Comparison of ENCODE assay signal across 8 cellular contexts in the genomic region with DNA sequence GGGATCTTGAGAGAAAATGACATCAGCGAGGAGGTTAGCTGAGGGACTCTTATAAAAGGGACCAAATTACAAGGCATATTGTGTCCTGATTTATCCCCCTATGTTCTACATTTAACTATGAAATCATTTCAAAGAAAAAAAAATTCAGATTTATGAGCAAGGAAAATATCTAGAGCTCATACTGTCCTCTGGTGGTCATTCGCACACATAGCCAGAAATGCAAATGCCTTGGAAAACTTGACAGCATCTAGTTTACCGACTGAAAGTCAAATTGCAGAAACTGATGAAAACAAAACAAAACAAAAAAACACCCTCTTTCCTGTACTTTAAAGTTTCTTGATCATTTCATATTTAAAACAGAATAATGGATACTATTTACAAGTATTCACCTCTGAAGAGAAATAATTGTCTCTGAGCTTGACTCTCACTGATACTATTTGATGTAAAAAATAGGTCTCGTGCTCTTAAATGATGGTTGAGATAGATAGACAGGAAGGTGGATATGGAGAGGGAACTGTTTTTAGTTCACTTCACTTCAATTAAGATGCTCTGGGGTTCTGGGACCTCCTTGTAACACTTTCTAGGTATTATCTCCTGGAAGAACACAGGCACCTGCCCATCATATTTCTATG.
DNase-seq lines count a peak whose midpoint lies in the region; ATAC-seq and TF ChIP-seq lines count a peak whose summit lies in the region.

No MANE protein-coding gene starts in this region.

- no peak overlapping the region for H3K27ac ChIP-seq in HCT116 (ENCODE audit: low read depth, low read length)

- H3K4me3 Mint-ChIP-seq in activated naive CD4-positive, alpha-beta T cell treated with anti-CD3 and anti-CD28 coated beads for 36 hours, result no peak overlapping the region

- no peaks in the 10 kb centered on the region for H4K20me1 ChIP-seq in HCT116 (ENCODE audit: insufficient read depth)

- H3K27ac Mint-ChIP-seq in activated naive CD4-positive, alpha-beta T cell treated with anti-CD3 and anti-CD28 coated beads for 36 hours, result no peak overlapping the region

- no peaks in the 10 kb centered on the region for H3K36me3 Mint-ChIP-seq in activated naive CD4-positive, alpha-beta T cell treated with anti-CD3 and anti-CD28 coated beads for 36 hours (ENCODE audit: low read depth)

- DNase-seq in AG04449 (ENCODE audit: low read depth, low spot score) (no peak), HCT116 (ENCODE audit: low read depth, low spot score) (no peak), RPMI7951 (ENCODE audit: low read depth) (peak; percentile 9), iPS-NIHi7 (ENCODE audit: extremely low spot score) (peak; percentile 46), GM13976 (ENCODE audit: low spot score) (no peak)
- no peak for DNase-seq in activated naive CD4-positive, alpha-beta T cell treated with anti-CD3 and anti-CD28 coated beads for 36 hours

- peaks cover 0 to 23% of the 10 kb centered on the region in 2 experiments; a peak in 1 of 4 replicates for H3K9me3 ChIP-seq in HCT116 (ENCODE audit: control insufficient read depth in 1 of 2, insufficient read depth in 1 of 2, low read depth in 1 of 2, low read length in 2 of 2)

- peak; percentile 38; the same call in 1 of the 2 replicates for TF ChIP-seq RAD21 in HCT116 (IDR thresholded peaks at IDR 0.05; ENCODE audit: low read depth)

- in situ Hi-C loops in GM13976 (cut with MboI; ENCODE audit: low sequenced_read_pairs, unreplicated experiment), result no loop called here

- no peaks in the 10 kb centered on the region for H3K9me2 ChIP-seq in HCT116 (ENCODE audit: insufficient read depth)

- RAD21 ChIA-PET in HCT116 (lab: Charles Lee; ENCODE audit: low non-redundant PET in 1 of 2, low total read pairs in 2 of 2, uncharacterized antibody in 2 of 2, unreplicated experiment in 2 of 2), result no interaction called here

- no peak overlapping the region for H3K9ac ChIP-seq in HCT116 (ENCODE audit: low read length)

- H3K36me3 ChIP-seq in HCT116 (ENCODE audit: control insufficient read depth in 1 of 2, insufficient read depth in 2 of 2, low read length in 2 of 2), result no peaks in the 10 kb centered on the region

- TF ChIP-seq CTCF in AG04449 (IDR thresholded peaks at IDR 0.05; ENCODE audit: insufficient read depth, low read length, missing control alignments) (peak; percentile 66), HCT116 (IDR thresholded peaks at IDR 0.05 in 2 of 3, conservative IDR thresholded peaks at IDR 0.05 in 1 of 3; ENCODE audit: borderline replicate concordance in 1 of 3, insufficient read depth in 1 of 3, low read depth in 2 of 3, low read length in 2 of 3) (peak; percentile 20 to 62 (median 51); a peak in 5 of 6 replicates), GM13976 (IDR thresholded peaks at IDR 0.05; ENCODE audit: borderline replicate concordance, control extremely low read depth, extremely low read depth, insufficient read depth, missing control alignments) (no peak)

- H3K4me3 ChIP-seq in AG04449 (ENCODE audit: low read depth, low read length) (no peak overlapping the region), HCT116 (replicated peaks in 1 of 2; ENCODE audit: low read depth in 1 of 2, low read length in 2 of 2) (no peak overlapping the region)

- H3K4me2 ChIP-seq in HCT116 (ENCODE audit: low read length), result no peak overlapping the region

- H3K27me3 ChIP-seq in HCT116 (ENCODE audit: insufficient read depth, low read length), result no peaks in the 10 kb centered on the region

- no peaks in the 10 kb centered on the region for H3K4me1 Mint-ChIP-seq in activated naive CD4-positive, alpha-beta T cell treated with anti-CD3 and anti-CD28 coated beads for 36 hours (ENCODE audit: low read depth)

- no peaks in the 10 kb centered on the region for H3K4me1 ChIP-seq in HCT116 (ENCODE audit: control insufficient read depth in 1 of 2, insufficient read depth in 2 of 2, low read length in 2 of 2)

- intact Hi-C loops in HCT116 (cut with micrococcal nuclease), result loop anchor here (1.0 to 2.0 kb wide), 3 partner anchors 254 to 602 kb away; a partner anchor contains a TSS
- intact Hi-C loops in activated naive CD4-positive, alpha-beta T cell treated with anti-CD3 and anti-CD28 coated beads for 36 hours (cut with micrococcal nuclease), result loop anchor here (10.0 kb wide), 1 partner anchor 606 kb away; no protein-coding TSS in a partner anchor

- no peak for TF ChIP-seq POLR2A in HCT116 (IDR thresholded peaks at IDR 0.05; ENCODE audit: borderline replicate concordance, extremely low read depth, insufficient read depth, insufficient read length)

- H3K79me2 ChIP-seq in HCT116 (ENCODE audit: insufficient read depth, low read length), result no peaks in the 10 kb centered on the region

- ATAC-seq in HCT116 (no peak), HG02870 (IDR thresholded peaks at IDR 0.05; ENCODE audit: unreplicated experiment) (no peak), HG03342 (IDR thresholded peaks at IDR 0.05; ENCODE audit: unreplicated experiment) (no peak)

- POLR2A ChIA-PET in AG04449 (lab: Yijun Ruan, JAX) (no interaction called here), HCT116 (lab: Charles Lee) (no interaction called here)

- CTCF ChIA-PET in AG04449 (lab: Yijun Ruan, JAX) (interaction anchor here (1.0 to 6.2 kb wide), 15 partner anchors 15 to 602 kb away, joined by 3 to 92 read pairs (median 4); a partner anchor contains a TSS), HCT116 (lab: Charles Lee) (interaction anchor here (1.0 kb wide), 1 partner anchor 333 kb away, joined by 3 read pairs; no protein-coding TSS in a partner anchor)
- CTCF ChIA-PET in activated naive CD4-positive, alpha-beta T cell treated with anti-CD3 and anti-CD28 coated beads for 36 hours (lab: Charles Lee), result interaction anchor here (0.7 to 1.7 kb wide), 5 partner anchors 11 to 268 kb away, joined by 3 to 6 read pairs (median 3); a partner anchor contains a TSS

- peaks cover 3% of the 10 kb centered on the region for H3K9me3 Mint-ChIP-seq in activated naive CD4-positive, alpha-beta T cell treated with anti-CD3 and anti-CD28 coated beads for 36 hours

- no peak overlapping the region for H2AFZ ChIP-seq in HCT116 (ENCODE audit: low read depth, low read length, poor library complexity, severe bottlenecking)

- peaks cover 4% of the 10 kb centered on the region for H3K27me3 Mint-ChIP-seq in activated naive CD4-positive, alpha-beta T cell treated with anti-CD3 and anti-CD28 coated beads for 36 hours (ENCODE audit: low read depth)

- no TSS peak for BruUV-seq in HCT116 (replicated peaks; lab: Mats Ljungman, UMichigan)

TF ChIP-seq in HCT116, 20 proteins besides CTCF, POLR2A, EP300 and RAD21 (continues in another document):
- no peak for TF ChIP-seq ELF1 (IDR thresholded peaks at IDR 0.05; ENCODE audit: borderline replicate concordance, low read depth)
- no peak for TF ChIP-seq SP1 (IDR thresholded peaks at IDR 0.05; ENCODE audit: low read depth)
- TF ChIP-seq, protein P1, sequence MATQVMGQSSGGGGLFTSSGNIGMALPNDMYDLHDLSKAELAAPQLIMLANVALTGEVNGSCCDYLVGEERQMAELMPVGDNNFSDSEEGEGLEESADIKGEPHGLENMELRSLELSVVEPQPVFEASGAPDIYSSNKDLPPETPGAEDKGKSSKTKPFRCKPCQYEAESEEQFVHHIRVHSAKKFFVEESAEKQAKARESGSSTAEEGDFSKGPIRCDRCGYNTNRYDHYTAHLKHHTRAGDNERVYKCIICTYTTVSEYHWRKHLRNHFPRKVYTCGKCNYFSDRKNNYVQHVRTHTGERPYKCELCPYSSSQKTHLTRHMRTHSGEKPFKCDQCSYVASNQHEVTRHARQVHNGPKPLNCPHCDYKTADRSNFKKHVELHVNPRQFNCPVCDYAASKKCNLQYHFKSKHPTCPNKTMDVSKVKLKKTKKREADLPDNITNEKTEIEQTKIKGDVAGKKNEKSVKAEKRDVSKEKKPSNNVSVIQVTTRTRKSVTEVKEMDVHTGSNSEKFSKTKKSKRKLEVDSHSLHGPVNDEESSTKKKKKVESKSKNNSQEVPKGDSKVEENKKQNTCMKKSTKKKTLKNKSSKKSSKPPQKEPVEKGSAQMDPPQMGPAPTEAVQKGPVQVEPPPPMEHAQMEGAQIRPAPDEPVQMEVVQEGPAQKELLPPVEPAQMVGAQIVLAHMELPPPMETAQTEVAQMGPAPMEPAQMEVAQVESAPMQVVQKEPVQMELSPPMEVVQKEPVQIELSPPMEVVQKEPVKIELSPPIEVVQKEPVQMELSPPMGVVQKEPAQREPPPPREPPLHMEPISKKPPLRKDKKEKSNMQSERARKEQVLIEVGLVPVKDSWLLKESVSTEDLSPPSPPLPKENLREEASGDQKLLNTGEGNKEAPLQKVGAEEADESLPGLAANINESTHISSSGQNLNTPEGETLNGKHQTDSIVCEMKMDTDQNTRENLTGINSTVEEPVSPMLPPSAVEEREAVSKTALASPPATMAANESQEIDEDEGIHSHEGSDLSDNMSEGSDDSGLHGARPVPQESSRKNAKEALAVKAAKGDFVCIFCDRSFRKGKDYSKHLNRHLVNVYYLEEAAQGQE (IDR thresholded peaks at IDR 0.05; ENCODE audit: low read depth), result no peak
- TF ChIP-seq YY1 (IDR thresholded peaks at IDR 0.05; ENCODE audit: extremely low read depth, insufficient replicate concordance, low read depth, low read length), result no peak
- no peak for TF ChIP-seq FOSL1 (IDR thresholded peaks at IDR 0.05; ENCODE audit: low read depth)
- TF ChIP-seq CBX3 (IDR thresholded peaks at IDR 0.05; ENCODE audit: low read depth), result no peak
- no peak for TF ChIP-seq EZH2 (IDR thresholded peaks at IDR 0.05)
- TF ChIP-seq JUND (IDR thresholded peaks at IDR 0.05), result no peak
- no peak for TF ChIP-seq SRF (IDR thresholded peaks at IDR 0.05; ENCODE audit: low read depth)
- no peak for TF ChIP-seq TCF7L2 (IDR thresholded peaks at IDR 0.05; ENCODE audit: borderline replicate concordance, extremely low read depth, insufficient read depth, insufficient read length)
- no peak for TF ChIP-seq ZNF274 (IDR thresholded peaks at IDR 0.05; ENCODE audit: low read depth, low read length)
- TF ChIP-seq ZFX (IDR thresholded peaks at IDR 0.05), result no peak
- TF ChIP-seq CEBPB (IDR thresholded peaks at IDR 0.05; ENCODE audit: low read depth), result no peak
- TF ChIP-seq EZH2phosphoT487 (IDR thresholded peaks at IDR 0.05; ENCODE audit: borderline replicate concordance), result no peak
- no peak for TF ChIP-seq EGR1 (IDR thresholded peaks at IDR 0.05; ENCODE audit: low read depth)
- TF ChIP-seq, protein P2, sequence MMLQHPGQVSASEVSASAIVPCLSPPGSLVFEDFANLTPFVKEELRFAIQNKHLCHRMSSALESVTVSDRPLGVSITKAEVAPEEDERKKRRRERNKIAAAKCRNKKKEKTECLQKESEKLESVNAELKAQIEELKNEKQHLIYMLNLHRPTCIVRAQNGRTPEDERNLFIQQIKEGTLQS (IDR thresholded peaks at IDR 0.05), result no peak

Comparison
In these comparisons a context has a peak if more than half of its experiments do, and no peak if none do; other contexts are left out.
1. DNase-seq: peak in RPMI7951 (single experiment) and iPS-NIHi7 (single experiment); none in AG04449 (single experiment), HCT116 (single experiment), activated naive CD4-positive, alpha-beta T cell treated with anti-CD3 and anti-CD28 coated beads for 36 hours (single experiment) and GM13976 (single experiment).